In genomic region chr9:108182950-108183381, GRCh38 we compare ENCODE assay signal across 9 cellular contexts.
DNase-seq lines count a peak whose midpoint lies in the region; ATAC-seq and TF ChIP-seq lines count a peak whose summit lies in the region.
"Had no signal": no experiment of that assay in that cellular context is flagged by ENCODE, and none has a peak within 500 bp of the region (broad histone marks: within the 10 kb centered on the region; RNA-seq: fewer than 3 reads in every experiment).

No MANE protein-coding gene starts in this region.

- no peak overlapping the region for H4K91ac ChIP-seq in mesenchymal stem cell (ENCODE audit: low read length)

- no peak overlapping the region for H2BK120ac ChIP-seq in mesenchymal stem cell (ENCODE audit: low read depth, low read length)

- WGBS in mesenchymal stem cell: 34% methylated on average over 5 of the region's 5 CpGs

- no peaks in the 10 kb centered on the region for H3K36me3 ChIP-seq in mesenchymal stem cell (ENCODE audit: control insufficient read depth in 1 of 2, insufficient read depth in 2 of 2, low read depth in 1 of 2, low read length in 2 of 2)
- no peaks in the 10 kb centered on the region for H3K36me3 ChIP-seq in uterus

- TF ChIP-seq POLR2A in uterus (IDR thresholded peaks at IDR 0.05): no peak

- H3K4ac ChIP-seq in mesenchymal stem cell (ENCODE audit: low read depth in 1 of 2, low read length in 2 of 2): no peak overlapping the region

- H2BK5ac ChIP-seq in mesenchymal stem cell (ENCODE audit: low read depth, low read length, poor library complexity, severe bottlenecking): no peak overlapping the region

- intact Hi-C loops in uterus (cut with DNase I; ENCODE audit: low total_unique reads): no loop called here

- no peak overlapping the region for H3K23ac ChIP-seq in mesenchymal stem cell (ENCODE audit: low read length in 2 of 2)

- H3K27ac ChIP-seq in mesenchymal stem cell (ENCODE audit: low read length, poor library complexity, severe bottlenecking) (no peak overlapping the region), caudate nucleus (ENCODE audit: low read depth, low read length) (no peak overlapping the region), uterus (no peak overlapping the region)

- TF ChIP-seq CTCF in uterus (IDR thresholded peaks at IDR 0.05): no peak

- no peak overlapping the region for H3K9ac ChIP-seq in mesenchymal stem cell (ENCODE audit: low read length)

- peaks cover 7% of the 10 kb centered on the region for H3K4me1 ChIP-seq in mesenchymal stem cell (ENCODE audit: control insufficient read depth, insufficient read depth, low read depth, low read length)
- no peaks in the 10 kb centered on the region for H3K4me1 ChIP-seq in uterus

- H4K8ac ChIP-seq in mesenchymal stem cell (ENCODE audit: low read length): no peak overlapping the region

- H3K18ac ChIP-seq in mesenchymal stem cell (ENCODE audit: low read depth in 1 of 2, low read length in 2 of 2): peak overlapping the region in 1 of 2 experiments; percentile 34

- no peak overlapping the region for H2AK5ac ChIP-seq in mesenchymal stem cell (ENCODE audit: low read length, severe bottlenecking)

- H3K27me3 ChIP-seq in mesenchymal stem cell (ENCODE audit: control insufficient read depth in 1 of 2, insufficient read depth in 1 of 2, low read length in 2 of 2) (no peaks in the 10 kb centered on the region), uterus (no peaks in the 10 kb centered on the region)

- H3K9me3 ChIP-seq in mesenchymal stem cell (ENCODE audit: control insufficient read depth, low read length): no peaks in the 10 kb centered on the region
- H3K9me3 ChIP-seq in uterus: no peaks in the 10 kb centered on the region

- peak; percentile 86 for DNase-seq in MV-4-11 (lab: John Stamatoyannopoulos, UW)
- DNase-seq in mesenchymal stem cell: peak; percentile 67
- DNase-seq in amygdala (lab: John Stamatoyannopoulos, UW): no peak
- no peak for DNase-seq in occipital lobe (lab: John Stamatoyannopoulos, UW)
- DNase-seq in caudate nucleus (lab: John Stamatoyannopoulos, UW): no peak
- no peak for DNase-seq in uterus
- DNase-seq: activated CD8-positive, alpha-beta memory T cell treated with anti-CD3 and anti-CD28 coated beads, Interleukin-2, amount 10 ng/mL, durations not matched to agents 7 days and 5 days had no signal

- H3K4me2 ChIP-seq in mesenchymal stem cell (ENCODE audit: low read length, poor library complexity, severe bottlenecking): no peak overlapping the region

- no peaks in the 10 kb centered on the region for H3K79me1 ChIP-seq in mesenchymal stem cell (replicated peaks; ENCODE audit: low read length, poor library complexity, severe bottlenecking)

- no peak overlapping the region for H3K4me3 ChIP-seq in mesenchymal stem cell (ENCODE audit: insufficient read depth in 1 of 2, low read depth in 1 of 2, low read length in 2 of 2)
- no peak overlapping the region for H3K4me3 ChIP-seq in uterus

- H2AFZ ChIP-seq in mesenchymal stem cell (ENCODE audit: low read depth, low read length): no peak overlapping the region

- no peak overlapping the region for H2BK15ac ChIP-seq in mesenchymal stem cell (ENCODE audit: low read depth, poor library complexity, severe bottlenecking)

- ATAC-seq in GM18858 (IDR thresholded peaks at IDR 0.05; ENCODE audit: unreplicated experiment): peak; percentile 83
- ATAC-seq in HG02610 (IDR thresholded peaks at IDR 0.05; ENCODE audit: unreplicated experiment): peak; percentile 79
- ATAC-seq: activated CD8-positive, alpha-beta memory T cell treated with anti-CD3 and anti-CD28 coated beads, Interleukin-2, amount 10 ng/mL, durations not matched to agents 7 days and 5 days had no signal

- H3K14ac ChIP-seq in mesenchymal stem cell (ENCODE audit: low read length in 2 of 2): no peak overlapping the region

- H2BK12ac ChIP-seq in mesenchymal stem cell (ENCODE audit: low read length in 2 of 2): peak overlapping the region in 1 of 2 experiments; percentile 12

Comparison
In these comparisons a context has a peak if more than half of its experiments do, and no peak if none do; other contexts are left out.
1. DNase-seq: peak in MV-4-11 (single experiment) and mesenchymal stem cell (single experiment); none in amygdala (0 of 56), occipital lobe (single experiment), caudate nucleus (0 of 61) and uterus (0 of 2).